ENCODE assay signal across 22 cellular contexts in the genomic region with DNA sequence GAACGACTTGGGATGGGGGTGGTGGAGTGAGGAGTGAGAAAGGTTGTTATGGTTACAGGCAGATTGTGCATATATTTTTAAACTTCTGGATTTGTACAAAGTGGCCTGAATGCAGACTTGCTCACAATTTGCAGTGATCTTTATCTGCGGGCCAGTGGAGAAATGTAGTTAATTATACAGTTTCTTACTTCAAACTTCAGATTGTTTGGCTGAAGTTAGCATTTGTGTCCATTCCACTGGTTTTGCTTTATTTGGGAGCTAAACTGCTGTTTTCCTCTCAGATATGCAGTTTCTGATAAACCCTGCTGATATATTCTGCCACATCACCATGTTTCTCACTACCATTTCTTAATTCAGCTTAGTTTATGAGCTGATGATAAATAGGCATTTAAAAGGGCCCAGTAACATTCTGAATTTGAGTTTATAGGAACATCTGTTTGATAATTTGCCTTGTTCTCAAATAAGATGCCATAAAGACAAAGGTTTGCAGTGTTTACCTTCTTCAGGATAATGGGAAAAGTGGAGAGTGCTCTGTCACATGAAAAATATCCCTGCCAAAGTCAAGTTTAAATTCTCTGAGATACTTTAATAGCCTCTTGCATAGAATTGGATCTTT.
DNase-seq lines count a peak whose midpoint lies in the region; ATAC-seq and TF ChIP-seq lines count a peak whose summit lies in the region.
"Had no signal": no experiment of that assay in that cellular context is flagged by ENCODE, and none has a peak within 500 bp of the region (broad histone marks: within the 10 kb centered on the region; RNA-seq: fewer than 3 reads in every experiment).

No MANE protein-coding gene starts in this region.

- H3K4me1 Mint-ChIP-seq in brain: peaks cover 79% of the 10 kb centered on the region

- H3K4me3 ChIP-seq in osteoblast (ENCODE audit: insufficient read depth, low read length): no peak overlapping the region
- H3K4me3 ChIP-seq in tibial nerve: no peak overlapping the region
- H3K4me3 ChIP-seq: GM12878, heart right ventricle, upper lobe of left lung had no signal

- H3K36me3 ChIP-seq in osteoblast (ENCODE audit: insufficient read depth, low read length) (no peaks in the 10 kb centered on the region), tibial nerve (no peaks in the 10 kb centered on the region)
- H3K36me3 ChIP-seq: upper lobe of left lung had no signal

- H3K79me2 ChIP-seq in osteoblast (ENCODE audit: insufficient read depth, low read length): no peaks in the 10 kb centered on the region

- H3K27me3 ChIP-seq in osteoblast (ENCODE audit: insufficient read depth, low read length) (no peaks in the 10 kb centered on the region), tibial nerve (no peaks in the 10 kb centered on the region)
- H3K27me3 ChIP-seq: BE2C, heart right ventricle, upper lobe of left lung had no signal

- H3K4me2 ChIP-seq in osteoblast (ENCODE audit: insufficient read depth, low read length): no peak overlapping the region

- H3K9me3 ChIP-seq in osteoblast (ENCODE audit: low read depth, low read length) (no peaks in the 10 kb centered on the region), tibial nerve (no peaks in the 10 kb centered on the region)
- H3K9me3 ChIP-seq: BE2C, heart right ventricle, upper lobe of left lung had no signal

- peaks cover 49% of the 10 kb centered on the region for H3K4me1 ChIP-seq in osteoblast (ENCODE audit: insufficient read depth, low read length)
- H3K4me1 ChIP-seq in tibial nerve: peaks cover 0 to 35% (median 14%) of the 10 kb centered on the region in 4 donors

- H3K27ac Mint-ChIP-seq in brain: peak overlapping the region in 4 of 5 experiments; percentile 7 to 93 (median 35)
- H3K27ac Mint-ChIP-seq: activated CD4-positive, alpha-beta T cell treated with anti-CD3 and anti-CD28 coated beads for 36 hours had no signal

- TF ChIP-seq CTCF in brain (conservative IDR thresholded peaks at IDR 0.05) (no peak), osteoblast (IDR thresholded peaks at IDR 0.05; ENCODE audit: extremely low read depth, low read depth, low read length) (no peak), tibial nerve (IDR thresholded peaks at IDR 0.05) (no peak)

- no peaks in the 10 kb centered on the region for H4K20me1 ChIP-seq in osteoblast (ENCODE audit: insufficient read depth, low read length)

- TF ChIP-seq POLR2A in tibial nerve (IDR thresholded peaks at IDR 0.05): no peak

- no peak for ATAC-seq in GM21423 (IDR thresholded peaks at IDR 0.05; ENCODE audit: unreplicated experiment)
- ATAC-seq: activated CD4-positive, alpha-beta T cell treated with anti-CD3 and anti-CD28 coated beads for 36 hours; activated T-cell treated with anti-CD3 and anti-CD28 coated beads, Interleukin-2, amount 50 U/mL, for 4 hours; GM12878; heart right ventricle had no signal

- no peak overlapping the region for H3K4me3 Mint-ChIP-seq in brain
- H3K4me3 Mint-ChIP-seq: activated CD4-positive, alpha-beta T cell treated with anti-CD3 and anti-CD28 coated beads for 36 hours; activated T-cell treated with anti-CD3 and anti-CD28 coated beads, Interleukin-2, amount 50 U/mL, for 4 hours had no signal

- H3K27me3 Mint-ChIP-seq in brain: no peaks in the 10 kb centered on the region
- H3K27me3 Mint-ChIP-seq: activated CD4-positive, alpha-beta T cell treated with anti-CD3 and anti-CD28 coated beads for 36 hours had no signal

- peaks cover 18% of the 10 kb centered on the region for H3K36me3 Mint-ChIP-seq in brain

- no peak for TF ChIP-seq EP300 in tibial nerve (IDR thresholded peaks at IDR 0.05)

- DNase-seq in NCI-H1092 treated with DMSO at 0.1 percent for 48 hours (lab: John Stamatoyannopoulos, UW) (peak; percentile 10), NCI-H1092 (lab: John Stamatoyannopoulos, UW) (no peak), NCI-H1105 (lab: John Stamatoyannopoulos, UW) (peak; percentile 13), osteoblast (ENCODE audit: insufficient read length, low spot score, missing footprints) (no peak), ACHN (no peak), tibial nerve (ENCODE audit: low spot score in 2 of 2) (no peak)
- DNase-seq: 8988T; activated CD4-positive, alpha-beta T cell treated with anti-CD3 and anti-CD28 coated beads for 36 hours; activated CD8-positive, alpha-beta memory T cell treated with anti-CD3 and anti-CD28 coated beads for 24 hours; activated naive CD4-positive, alpha-beta T cell; activated T-cell treated with anti-CD3 and anti-CD28 coated beads, Interleukin-2, amount 50 U/mL, for 4 hours; amniotic stem cell; BE2C; DND-41; heart right ventricle; NK-92 treated with Interleukin-12 subunit alpha and Interleukin-12 subunit beta, amount 100 ng/mL, for 24 hours; T-helper 1 cell; upper lobe of left lung had no signal

- no peak overlapping the region for H2AFZ ChIP-seq in osteoblast (ENCODE audit: low read length)

- no peaks in the 10 kb centered on the region for H3K9me3 Mint-ChIP-seq in brain
- H3K9me3 Mint-ChIP-seq: activated T-cell treated with anti-CD3 and anti-CD28 coated beads, Interleukin-2, amount 50 U/mL, for 4 hours had no signal

- in situ Hi-C loops in ACHN (cut with HindIII; ENCODE audit: low pct_ligation_motif_present, low pct_unique_long_range_greater_than_20kb, low sequenced_read_pairs): no loop called here

- H3K27ac ChIP-seq in osteoblast (ENCODE audit: low read depth, low read length): peak overlapping the region; percentile 64
- H3K27ac ChIP-seq in tibial nerve: no peak overlapping the region
- H3K27ac ChIP-seq: epithelial cell of prostate, upper lobe of left lung had no signal

- WGBS in tibial nerve, 2 donors: 80 to 83% methylated on average over 2 of the region's 2 CpGs

Comparison
In these comparisons a context has a peak if more than half of its experiments do, and no peak if none do; other contexts are left out.
1. DNase-seq: peak in NCI-H1092 treated with DMSO at 0.1 percent for 48 hours (single experiment) and NCI-H1105 (single experiment); none in NCI-H1092 (single experiment), osteoblast (single experiment), ACHN (single experiment) and tibial nerve (0 of 2).